In genomic region chr12:62207248-62207647, GRCh38 we compare ENCODE assay signal across 7 cellular contexts.
"Had no signal": no experiment of that assay in that cellular context is flagged by ENCODE, and none has a peak within 500 bp of the region (broad histone marks: within the 10 kb centered on the region; RNA-seq: fewer than 3 reads in every experiment).

No MANE protein-coding gene starts in this region.

- ATAC-seq: HepG2 had no signal

- H3K9ac ChIP-seq: KMS-11 had no signal

- DNase-seq: IMR-90, KBM-7, KG1 had no signal

- H3K27ac ChIP-seq: HL-60, KMS-11 had no signal

- H3K4me2 ChIP-seq: KMS-11 had no signal

- FAIRE-seq: HepG2, HTR-8/SVneo had no signal
